In the genomic region with DNA sequence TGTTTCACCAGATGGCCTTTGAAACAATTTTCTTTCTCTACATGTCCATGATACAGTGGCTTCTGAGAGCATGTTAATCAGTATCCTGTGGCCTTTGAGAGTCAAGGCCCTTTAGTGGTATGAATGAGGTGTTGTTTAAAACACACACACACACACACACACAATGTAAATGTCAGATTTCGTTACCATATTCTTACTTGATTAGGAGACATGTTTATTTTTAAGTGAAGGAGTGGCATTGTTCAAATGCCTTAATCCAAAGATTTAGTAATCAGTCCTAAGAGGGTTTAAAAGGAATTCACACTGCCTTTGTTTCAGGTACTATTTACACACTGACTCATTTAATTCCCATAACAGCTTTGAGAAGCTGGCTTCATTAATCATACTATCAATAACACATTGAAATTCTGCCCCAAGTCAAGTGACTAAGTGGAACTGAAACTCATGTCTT, we compare ENCODE assay signal across 14 cellular contexts.
A peak's percentile ranks its signal among the peaks of the same experiment; 100 is the strongest.
DNase-seq lines count a peak whose midpoint lies in the region; ATAC-seq and TF ChIP-seq lines count a peak whose summit lies in the region.
"Had no signal": no experiment of that assay in that cellular context is flagged by ENCODE, and none has a peak within 500 bp of the region (broad histone marks: within the 10 kb centered on the region; RNA-seq: fewer than 3 reads in every experiment).

No MANE protein-coding gene starts in this region.

- no peaks in the 10 kb centered on the region for H4K20me1 ChIP-seq in GM23338 (replicated peaks; ENCODE audit: insufficient read depth)

- intact Hi-C loops in sciatic nerve (cut with DNase I) = loop anchor here (5.0 kb wide), 1 partner anchor 546 kb away; no protein-coding TSS in a partner anchor

- H3K9me3 ChIP-seq in RWPE2 (ENCODE audit: severe bottlenecking) = no peaks in the 10 kb centered on the region

- no peak overlapping the region for H3K4me2 ChIP-seq in GM23338
- H3K4me2 ChIP-seq: smooth muscle cell had no signal

- H3K4me3 ChIP-seq in GM23338 (no peak overlapping the region), RWPE2 (ENCODE audit: severe bottlenecking) (no peak overlapping the region)
- H3K4me3 ChIP-seq: K562, smooth muscle cell had no signal

- no peaks in the 10 kb centered on the region for H3K36me3 Mint-ChIP-seq in GM23338 (ENCODE audit: low read depth)
- H3K36me3 Mint-ChIP-seq: CD4-positive, alpha-beta memory T cell had no signal

- H3K27ac Mint-ChIP-seq in GM23338 = no peak overlapping the region; the same call in 1 of the 2 replicates
- H3K27ac Mint-ChIP-seq: CD4-positive, alpha-beta memory T cell; nephron progenitor cell had no signal

- H3K27ac ChIP-seq in GM23338 (ENCODE audit: low read depth) = no peak overlapping the region
- peak overlapping the region; percentile 39 for H3K27ac ChIP-seq in RWPE2 (ENCODE audit: poor library complexity, severe bottlenecking)
- peak overlapping the region; percentile 42 for H3K27ac ChIP-seq in foreskin keratinocyte
- H3K27ac ChIP-seq: brain microvascular endothelial cell had no signal

- H3K27me3 ChIP-seq in GM23338 (ENCODE audit: insufficient read depth) (no peaks in the 10 kb centered on the region), RWPE2 (ENCODE audit: insufficient read depth, poor library complexity, severe bottlenecking) (no peaks in the 10 kb centered on the region), foreskin keratinocyte (no peaks in the 10 kb centered on the region)
- H3K27me3 ChIP-seq: brain microvascular endothelial cell had no signal

- DNase-seq in GM23338 (ENCODE audit: low spot score) = no peak
- DNase-seq in RWPE2 (ENCODE audit: low spot score) = no peak
- peak; percentile 81 to 82 for DNase-seq in foreskin keratinocyte
- DNase-seq in sciatic nerve (ENCODE audit: low spot score) = no peak
- no peak for DNase-seq in DMS153 treated with DMSO at 0.1 percent for 48 hours (lab: John Stamatoyannopoulos, UW; ENCODE audit: unreplicated experiment)
- no peak for DNase-seq in superior temporal gyrus (ENCODE audit: extremely low spot score)
- no peak for DNase-seq in activated naive CD4-positive, alpha-beta T cell treated with anti-CD3 and anti-CD28 coated beads, Interleukin-2, amount 50 U/mL, for 16 hours
- DNase-seq: brain microvascular endothelial cell; CD4-positive, alpha-beta memory T cell; erythroblast; nephron progenitor cell had no signal

- H3F3A ChIP-seq in GM23338 (replicated peaks; ENCODE audit: low read depth) = no peaks in the 10 kb centered on the region

- H3K4me1 ChIP-seq in GM23338 (ENCODE audit: insufficient read depth) = no peaks in the 10 kb centered on the region
- H3K4me1 ChIP-seq in RWPE2 (ENCODE audit: insufficient read depth, poor library complexity, severe bottlenecking) = peaks cover 14% of the 10 kb centered on the region
- peaks cover 6% of the 10 kb centered on the region for H3K4me1 ChIP-seq in foreskin keratinocyte

- no peaks in the 10 kb centered on the region for H3K9me3 Mint-ChIP-seq in GM23338
- H3K9me3 Mint-ChIP-seq: CD4-positive, alpha-beta memory T cell; nephron progenitor cell had no signal

- peaks cover 3% of the 10 kb centered on the region; the same call in 2 of the 3 replicates for H3K4me1 Mint-ChIP-seq in GM23338
- H3K4me1 Mint-ChIP-seq: CD4-positive, alpha-beta memory T cell had no signal

- H3K36me3 ChIP-seq in GM23338 (ENCODE audit: insufficient read depth) (no peaks in the 10 kb centered on the region), RWPE2 (ENCODE audit: low read depth) (no peaks in the 10 kb centered on the region)
- H3K36me3 ChIP-seq: brain microvascular endothelial cell had no signal

- peak overlapping the region; percentile 8; the same call in 1 of the 2 replicates for H2AFZ ChIP-seq in GM23338

- no peaks in the 10 kb centered on the region for H3K9me2 ChIP-seq in GM23338 (ENCODE audit: insufficient read depth)

- no peak overlapping the region for H3K4me3 Mint-ChIP-seq in GM23338
- H3K4me3 Mint-ChIP-seq: CD4-positive, alpha-beta memory T cell; nephron progenitor cell had no signal

- TF ChIP-seq CTCF in GM23338 (conservative IDR thresholded peaks at IDR 0.05; ENCODE audit: low read depth in 2 of 2) (no peak), RWPE2 (IDR thresholded peaks at IDR 0.05; ENCODE audit: poor library complexity, severe bottlenecking) (no peak), foreskin keratinocyte (conservative IDR thresholded peaks at IDR 0.05) (no peak)

- no peaks in the 10 kb centered on the region for H3K27me3 Mint-ChIP-seq in GM23338 (ENCODE audit: insufficient read depth, low read depth, poor library complexity)

- no peak for ATAC-seq in GM23338
- peak; percentile 95 for ATAC-seq in RWPE2 (ENCODE audit: low read depth)
- peak; percentile 97 for ATAC-seq in foreskin keratinocyte
- peak; percentile 56 for ATAC-seq in sciatic nerve
- no peak for ATAC-seq in GM18517 (IDR thresholded peaks at IDR 0.05; ENCODE audit: unreplicated experiment)
- ATAC-seq: K562 had no signal

- H3K79me2 ChIP-seq in GM23338 (replicated peaks; ENCODE audit: insufficient read depth) = no peaks in the 10 kb centered on the region

TF ChIP-seq in GM23338, 12 proteins besides CTCF, POLR2A, EP300 and RAD21:
- TF ChIP-seq STAT1 (IDR thresholded peaks at IDR 0.05; ENCODE audit: unreplicated experiment) = no peak
- no peak for TF ChIP-seq EZH2phosphoT487 (IDR thresholded peaks at IDR 0.05; ENCODE audit: unreplicated experiment)
- no peak for TF ChIP-seq ZNF114 (CRISPR knock-in tag; IDR thresholded peaks at IDR 0.05)
- TF ChIP-seq ZNF331 (CRISPR knock-in tag; IDR thresholded peaks at IDR 0.05; ENCODE audit: low read depth) = no peak
- TF ChIP-seq POLR2AphosphoS5 (IDR thresholded peaks at IDR 0.05; ENCODE audit: low read depth) = no peak
- TF ChIP-seq, protein P1, sequence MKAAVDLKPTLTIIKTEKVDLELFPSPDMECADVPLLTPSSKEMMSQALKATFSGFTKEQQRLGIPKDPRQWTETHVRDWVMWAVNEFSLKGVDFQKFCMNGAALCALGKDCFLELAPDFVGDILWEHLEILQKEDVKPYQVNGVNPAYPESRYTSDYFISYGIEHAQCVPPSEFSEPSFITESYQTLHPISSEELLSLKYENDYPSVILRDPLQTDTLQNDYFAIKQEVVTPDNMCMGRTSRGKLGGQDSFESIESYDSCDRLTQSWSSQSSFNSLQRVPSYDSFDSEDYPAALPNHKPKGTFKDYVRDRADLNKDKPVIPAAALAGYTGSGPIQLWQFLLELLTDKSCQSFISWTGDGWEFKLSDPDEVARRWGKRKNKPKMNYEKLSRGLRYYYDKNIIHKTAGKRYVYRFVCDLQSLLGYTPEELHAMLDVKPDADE (IDR thresholded peaks at IDR 0.05) = no peak
- TF ChIP-seq, protein P2, sequence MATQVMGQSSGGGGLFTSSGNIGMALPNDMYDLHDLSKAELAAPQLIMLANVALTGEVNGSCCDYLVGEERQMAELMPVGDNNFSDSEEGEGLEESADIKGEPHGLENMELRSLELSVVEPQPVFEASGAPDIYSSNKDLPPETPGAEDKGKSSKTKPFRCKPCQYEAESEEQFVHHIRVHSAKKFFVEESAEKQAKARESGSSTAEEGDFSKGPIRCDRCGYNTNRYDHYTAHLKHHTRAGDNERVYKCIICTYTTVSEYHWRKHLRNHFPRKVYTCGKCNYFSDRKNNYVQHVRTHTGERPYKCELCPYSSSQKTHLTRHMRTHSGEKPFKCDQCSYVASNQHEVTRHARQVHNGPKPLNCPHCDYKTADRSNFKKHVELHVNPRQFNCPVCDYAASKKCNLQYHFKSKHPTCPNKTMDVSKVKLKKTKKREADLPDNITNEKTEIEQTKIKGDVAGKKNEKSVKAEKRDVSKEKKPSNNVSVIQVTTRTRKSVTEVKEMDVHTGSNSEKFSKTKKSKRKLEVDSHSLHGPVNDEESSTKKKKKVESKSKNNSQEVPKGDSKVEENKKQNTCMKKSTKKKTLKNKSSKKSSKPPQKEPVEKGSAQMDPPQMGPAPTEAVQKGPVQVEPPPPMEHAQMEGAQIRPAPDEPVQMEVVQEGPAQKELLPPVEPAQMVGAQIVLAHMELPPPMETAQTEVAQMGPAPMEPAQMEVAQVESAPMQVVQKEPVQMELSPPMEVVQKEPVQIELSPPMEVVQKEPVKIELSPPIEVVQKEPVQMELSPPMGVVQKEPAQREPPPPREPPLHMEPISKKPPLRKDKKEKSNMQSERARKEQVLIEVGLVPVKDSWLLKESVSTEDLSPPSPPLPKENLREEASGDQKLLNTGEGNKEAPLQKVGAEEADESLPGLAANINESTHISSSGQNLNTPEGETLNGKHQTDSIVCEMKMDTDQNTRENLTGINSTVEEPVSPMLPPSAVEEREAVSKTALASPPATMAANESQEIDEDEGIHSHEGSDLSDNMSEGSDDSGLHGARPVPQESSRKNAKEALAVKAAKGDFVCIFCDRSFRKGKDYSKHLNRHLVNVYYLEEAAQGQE (IDR thresholded peaks at IDR 0.05; ENCODE audit: unreplicated experiment) = no peak
- TF ChIP-seq EZH2 (IDR thresholded peaks at IDR 0.05; ENCODE audit: low read depth, unreplicated experiment) = no peak

Comparison
In these comparisons a context has a peak if more than half of its experiments do, and no peak if none do; other contexts are left out.
1. ATAC-seq: peak in RWPE2 (single experiment), foreskin keratinocyte (single experiment) and sciatic nerve (single experiment); none in GM23338 (single experiment) and GM18517 (single experiment).
2. DNase-seq: peak in foreskin keratinocyte (2 of 2); none in GM23338 (single experiment), RWPE2 (single experiment), sciatic nerve (single experiment), DMS153 treated with DMSO at 0.1 percent for 48 hours (single experiment), superior temporal gyrus (single experiment) and activated naive CD4-positive, alpha-beta T cell treated with anti-CD3 and anti-CD28 coated beads, Interleukin-2, amount 50 U/mL, for 16 hours (single experiment).